ENCODE assay signal across 15 cellular contexts in genomic region chr4:151688003-151688784, GRCh38.
DNase-seq lines count a peak whose midpoint lies in the region; ATAC-seq and TF ChIP-seq lines count a peak whose summit lies in the region.
"Had no signal": no experiment of that assay in that cellular context is flagged by ENCODE, and none has a peak within 500 bp of the region (broad histone marks: within the 10 kb centered on the region; RNA-seq: fewer than 3 reads in every experiment).

No MANE protein-coding gene starts in this region.

- peak overlapping the region; percentile 40; the same call in 1 of the 2 replicates for H3K4me2 ChIP-seq in MM.1S (ENCODE audit: low read depth, low read length)

- H3K9me3 ChIP-seq in MM.1S (replicated peaks; ENCODE audit: insufficient read depth, low read length) (no peaks in the 10 kb centered on the region), subcutaneous abdominal adipose tissue (ENCODE audit: control insufficient read depth in 5 of 5, low read length in 5 of 5) (no peaks in the 10 kb centered on the region)
- H3K9me3 ChIP-seq: tibial artery had no signal

- no peaks in the 10 kb centered on the region for H3K9me2 ChIP-seq in MM.1S (replicated peaks; ENCODE audit: insufficient read depth, low read length)

- TF ChIP-seq CTCF in MM.1S (IDR thresholded peaks at IDR 0.05; ENCODE audit: low read length) = no peak

- no peak overlapping the region for H3K4me3 ChIP-seq in MM.1S (ENCODE audit: low read length)
- no peak overlapping the region for H3K4me3 ChIP-seq in subcutaneous abdominal adipose tissue (ENCODE audit: low read depth in 1 of 5, low read length in 5 of 5)
- H3K4me3 ChIP-seq: tibial artery had no signal

- ATAC-seq in esophagus mucosa = peak; percentile 16
- ATAC-seq in HG03342 (IDR thresholded peaks at IDR 0.05; ENCODE audit: unreplicated experiment) = no peak
- no peak for ATAC-seq in HG03097 (IDR thresholded peaks at IDR 0.05; ENCODE audit: low FRiP score, unreplicated experiment)
- ATAC-seq: activated naive CD4-positive, alpha-beta T cell treated with anti-CD3 and anti-CD28 coated beads, Interleukin-2, amount 50 U/mL, for 72 hours; PC-3 had no signal

- DNase-seq in MM.1S (no peak), lung microvascular endothelial cell (ENCODE audit: low read depth in 2 of 2) (peak; percentile 23 to 57), SK-N-DZ (ENCODE audit: low spot score) (no peak), NCI-H2107 treated with DMSO at 0.1 percent for 48 hours (lab: John Stamatoyannopoulos, UW; ENCODE audit: unreplicated experiment) (no peak)
- DNase-seq: activated CD8-positive, alpha-beta memory T cell treated with anti-CD3 and anti-CD28 coated beads for 24 hours; effector CD4-positive, alpha-beta T cell; MV-4-11; NCI-H2227 treated with DMSO at 0.1 percent for 48 hours; PC-3; tibial artery had no signal

- H3K36me3 ChIP-seq in MM.1S (replicated peaks; ENCODE audit: insufficient read depth, low read length) (no peaks in the 10 kb centered on the region), subcutaneous abdominal adipose tissue (ENCODE audit: control insufficient read depth in 5 of 5, insufficient read depth in 5 of 5, low read length in 5 of 5) (peaks cover 0 to 13% (median 0%) of the 10 kb centered on the region in 5 donors)

- 0 out of 2 replicates have a peak overlapping the region, but pooled peaks have one; percentile 16 for H2AFZ ChIP-seq in MM.1S (ENCODE audit: low read length)

- H3F3A ChIP-seq in MM.1S (ENCODE audit: insufficient read depth, low read length) = no peaks in the 10 kb centered on the region

- H3K4me1 ChIP-seq in MM.1S (ENCODE audit: low read length) (peaks cover 16% of the 10 kb centered on the region), subcutaneous abdominal adipose tissue (ENCODE audit: control insufficient read depth in 5 of 5, insufficient read depth in 5 of 5, low read length in 5 of 5) (peaks cover 28 to 66% (median 55%) of the 10 kb centered on the region in 5 donors)
- H3K4me1 ChIP-seq: tibial artery had no signal

- no peaks in the 10 kb centered on the region for H4K20me1 ChIP-seq in MM.1S (ENCODE audit: insufficient read depth, low read length)

- H3K27me3 ChIP-seq in MM.1S (replicated peaks; ENCODE audit: insufficient read depth, low read length) (no peaks in the 10 kb centered on the region), subcutaneous abdominal adipose tissue (ENCODE audit: control insufficient read depth in 5 of 5, insufficient read depth in 4 of 5, low read length in 5 of 5) (no peaks in the 10 kb centered on the region)
- H3K27me3 ChIP-seq: tibial artery had no signal

- no peaks in the 10 kb centered on the region for H3K79me2 ChIP-seq in MM.1S (ENCODE audit: low read length)

- H3K27ac ChIP-seq in MM.1S (ENCODE audit: low read length) (no peak overlapping the region; the same call in 1 of the 2 replicates), subcutaneous abdominal adipose tissue (ENCODE audit: low read depth, low read length) (peak overlapping the region; percentile 85)
- H3K27ac ChIP-seq: tibial artery had no signal

- H3K9ac ChIP-seq in MM.1S (ENCODE audit: low read length) (no peak overlapping the region), subcutaneous abdominal adipose tissue (ENCODE audit: low read length in 5 of 5) (peak overlapping the region in 1 of 5 donors; percentile 12)

Comparison
In these comparisons a context has a peak if more than half of its experiments do, and no peak if none do; other contexts are left out.
1. DNase-seq: peak in lung microvascular endothelial cell (2 of 2); none in MM.1S (single experiment), SK-N-DZ (single experiment) and NCI-H2107 treated with DMSO at 0.1 percent for 48 hours (single experiment).